1 cellular context compared by ENCODE assay signal in the genomic region with DNA sequence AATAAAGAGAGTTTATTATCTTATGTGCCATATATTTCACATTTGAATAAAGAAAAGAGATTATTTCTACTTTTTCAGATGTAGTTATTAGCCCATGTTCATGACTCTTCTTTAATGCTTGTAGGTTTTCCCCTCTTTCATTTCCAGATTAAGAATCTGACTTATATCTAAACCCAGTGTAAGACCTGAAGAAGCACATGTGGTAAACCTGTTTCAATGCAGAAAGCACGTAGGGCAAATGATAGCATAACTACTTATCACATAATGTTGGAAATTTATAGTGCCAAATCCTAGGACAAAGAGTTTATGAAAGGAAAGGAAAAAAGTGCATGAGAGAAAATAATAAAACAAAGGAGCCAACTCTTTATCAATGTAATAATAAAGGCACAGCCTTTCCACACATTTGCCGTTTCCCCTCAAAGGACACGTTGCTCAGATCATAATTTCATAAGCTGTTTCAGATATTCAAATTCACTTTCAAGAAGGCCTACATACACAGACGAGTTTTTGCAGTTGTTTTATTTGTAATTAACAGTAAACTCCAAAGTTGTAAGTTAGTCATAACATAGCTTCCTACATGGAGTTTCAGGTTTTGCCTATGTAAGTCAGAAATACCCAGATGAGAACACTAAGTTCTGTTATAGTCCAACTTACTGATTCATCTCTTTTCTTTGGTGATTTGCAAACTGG.
TF ChIP-seq lines count a peak whose summit lies in the region.

No MANE protein-coding gene starts in this region.

TF ChIP-seq in GM12878, 131 proteins besides CTCF, POLR2A, EP300 and RAD21 (continued from another document):
- TF ChIP-seq, protein P1, sequence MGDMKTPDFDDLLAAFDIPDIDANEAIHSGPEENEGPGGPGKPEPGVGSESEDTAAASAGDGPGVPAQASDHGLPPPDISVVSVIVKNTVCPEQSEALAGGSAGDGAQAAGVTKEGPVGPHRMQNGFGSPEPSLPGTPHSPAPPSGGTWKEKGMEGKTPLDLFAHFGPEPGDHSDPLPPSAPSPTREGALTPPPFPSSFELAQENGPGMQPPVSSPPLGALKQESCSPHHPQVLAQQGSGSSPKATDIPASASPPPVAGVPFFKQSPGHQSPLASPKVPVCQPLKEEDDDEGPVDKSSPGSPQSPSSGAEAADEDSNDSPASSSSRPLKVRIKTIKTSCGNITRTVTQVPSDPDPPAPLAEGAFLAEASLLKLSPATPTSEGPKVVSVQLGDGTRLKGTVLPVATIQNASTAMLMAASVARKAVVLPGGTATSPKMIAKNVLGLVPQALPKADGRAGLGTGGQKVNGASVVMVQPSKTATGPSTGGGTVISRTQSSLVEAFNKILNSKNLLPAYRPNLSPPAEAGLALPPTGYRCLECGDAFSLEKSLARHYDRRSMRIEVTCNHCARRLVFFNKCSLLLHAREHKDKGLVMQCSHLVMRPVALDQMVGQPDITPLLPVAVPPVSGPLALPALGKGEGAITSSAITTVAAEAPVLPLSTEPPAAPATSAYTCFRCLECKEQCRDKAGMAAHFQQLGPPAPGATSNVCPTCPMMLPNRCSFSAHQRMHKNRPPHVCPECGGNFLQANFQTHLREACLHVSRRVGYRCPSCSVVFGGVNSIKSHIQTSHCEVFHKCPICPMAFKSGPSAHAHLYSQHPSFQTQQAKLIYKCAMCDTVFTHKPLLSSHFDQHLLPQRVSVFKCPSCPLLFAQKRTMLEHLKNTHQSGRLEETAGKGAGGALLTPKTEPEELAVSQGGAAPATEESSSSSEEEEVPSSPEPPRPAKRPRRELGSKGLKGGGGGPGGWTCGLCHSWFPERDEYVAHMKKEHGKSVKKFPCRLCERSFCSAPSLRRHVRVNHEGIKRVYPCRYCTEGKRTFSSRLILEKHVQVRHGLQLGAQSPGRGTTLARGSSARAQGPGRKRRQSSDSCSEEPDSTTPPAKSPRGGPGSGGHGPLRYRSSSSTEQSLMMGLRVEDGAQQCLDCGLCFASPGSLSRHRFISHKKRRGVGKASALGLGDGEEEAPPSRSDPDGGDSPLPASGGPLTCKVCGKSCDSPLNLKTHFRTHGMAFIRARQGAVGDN (IDR thresholded peaks at IDR 0.05) = no peak
- TF ChIP-seq, protein P2, sequence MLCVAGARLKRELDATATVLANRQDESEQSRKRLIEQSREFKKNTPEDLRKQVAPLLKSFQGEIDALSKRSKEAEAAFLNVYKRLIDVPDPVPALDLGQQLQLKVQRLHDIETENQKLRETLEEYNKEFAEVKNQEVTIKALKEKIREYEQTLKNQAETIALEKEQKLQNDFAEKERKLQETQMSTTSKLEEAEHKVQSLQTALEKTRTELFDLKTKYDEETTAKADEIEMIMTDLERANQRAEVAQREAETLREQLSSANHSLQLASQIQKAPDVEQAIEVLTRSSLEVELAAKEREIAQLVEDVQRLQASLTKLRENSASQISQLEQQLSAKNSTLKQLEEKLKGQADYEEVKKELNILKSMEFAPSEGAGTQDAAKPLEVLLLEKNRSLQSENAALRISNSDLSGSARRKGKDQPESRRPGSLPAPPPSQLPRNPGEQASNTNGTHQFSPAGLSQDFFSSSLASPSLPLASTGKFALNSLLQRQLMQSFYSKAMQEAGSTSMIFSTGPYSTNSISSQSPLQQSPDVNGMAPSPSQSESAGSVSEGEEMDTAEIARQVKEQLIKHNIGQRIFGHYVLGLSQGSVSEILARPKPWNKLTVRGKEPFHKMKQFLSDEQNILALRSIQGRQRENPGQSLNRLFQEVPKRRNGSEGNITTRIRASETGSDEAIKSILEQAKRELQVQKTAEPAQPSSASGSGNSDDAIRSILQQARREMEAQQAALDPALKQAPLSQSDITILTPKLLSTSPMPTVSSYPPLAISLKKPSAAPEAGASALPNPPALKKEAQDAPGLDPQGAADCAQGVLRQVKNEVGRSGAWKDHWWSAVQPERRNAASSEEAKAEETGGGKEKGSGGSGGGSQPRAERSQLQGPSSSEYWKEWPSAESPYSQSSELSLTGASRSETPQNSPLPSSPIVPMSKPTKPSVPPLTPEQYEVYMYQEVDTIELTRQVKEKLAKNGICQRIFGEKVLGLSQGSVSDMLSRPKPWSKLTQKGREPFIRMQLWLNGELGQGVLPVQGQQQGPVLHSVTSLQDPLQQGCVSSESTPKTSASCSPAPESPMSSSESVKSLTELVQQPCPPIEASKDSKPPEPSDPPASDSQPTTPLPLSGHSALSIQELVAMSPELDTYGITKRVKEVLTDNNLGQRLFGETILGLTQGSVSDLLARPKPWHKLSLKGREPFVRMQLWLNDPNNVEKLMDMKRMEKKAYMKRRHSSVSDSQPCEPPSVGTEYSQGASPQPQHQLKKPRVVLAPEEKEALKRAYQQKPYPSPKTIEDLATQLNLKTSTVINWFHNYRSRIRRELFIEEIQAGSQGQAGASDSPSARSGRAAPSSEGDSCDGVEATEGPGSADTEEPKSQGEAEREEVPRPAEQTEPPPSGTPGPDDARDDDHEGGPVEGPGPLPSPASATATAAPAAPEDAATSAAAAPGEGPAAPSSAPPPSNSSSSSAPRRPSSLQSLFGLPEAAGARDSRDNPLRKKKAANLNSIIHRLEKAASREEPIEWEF (IDR thresholded peaks at IDR 0.05; ENCODE audit: insufficient replicate concordance, low read depth, low read length) = no peak
- TF ChIP-seq POLR2AphosphoS2 (IDR thresholded peaks at IDR 0.05; ENCODE audit: low read depth, low read length) (no peak), TBL1XR1 (IDR thresholded peaks at IDR 0.05; ENCODE audit: low read depth, low read length) (no peak), MTA2 (IDR thresholded peaks at IDR 0.05; ENCODE audit: low read depth) (0 out of 2 replicates have a peak, but pooled peaks have one; percentile 85)
TF ChIP-seq in GM12878: peak in this region for 26.
